24 cellular contexts compared by ENCODE assay signal in genomic region chr19:48239120-48239519, GRCh38. TPM values are rescaled to one million over a fixed set of nuclear protein-coding genes. Genes with fewer than 3 reads are reported as not detected.
"Had no signal": no experiment of that assay in that cellular context is flagged by ENCODE, and none has a peak within 500 bp of the region (broad histone marks: within the 10 kb centered on the region; RNA-seq: fewer than 3 reads in every experiment).

No MANE protein-coding gene starts in this region.

- H3K4me3 Mint-ChIP-seq: activated CD4-positive, alpha-beta T cell treated with anti-CD3 and anti-CD28 coated beads, Interleukin-2, amount 10 ng/mL, durations not matched to agents 7 days and 5 days; activated CD8-positive, alpha-beta memory T cell treated with anti-CD3 and anti-CD28 coated beads, Interleukin-2, amount 10 ng/mL, durations not matched to agents 7 days and 5 days; activated CD8-positive, alpha-beta T cell treated with anti-CD3 and anti-CD28 coated beads, Interleukin-2, amount 10 ng/mL, durations not matched to agents 7 days and 5 days; activated naive CD8-positive, alpha-beta T cell treated with anti-CD3 and anti-CD28 coated beads, Interleukin-2, amount 10 ng/mL, durations not matched to agents 7 days and 5 days; natural killer cell; T-helper 17 cell had no signal

- H3K9me3 ChIP-seq: body of pancreas, esophagus muscularis mucosa, heart right ventricle, left lung, lower lobe of right lung, spleen, upper lobe of left lung had no signal

- H3K27me3 ChIP-seq: body of pancreas, esophagus muscularis mucosa, foreskin keratinocyte, heart right ventricle, left lung, spleen, upper lobe of left lung had no signal

- H3K27ac Mint-ChIP-seq: activated CD4-positive, alpha-beta T cell treated with anti-CD3 and anti-CD28 coated beads, Interleukin-2, amount 10 ng/mL, durations not matched to agents 7 days and 5 days; activated CD8-positive, alpha-beta memory T cell treated with anti-CD3 and anti-CD28 coated beads, Interleukin-2, amount 10 ng/mL, durations not matched to agents 7 days and 5 days; activated CD8-positive, alpha-beta T cell treated with anti-CD3 and anti-CD28 coated beads, Interleukin-2, amount 10 ng/mL, durations not matched to agents 7 days and 5 days; activated naive CD8-positive, alpha-beta T cell treated with anti-CD3 and anti-CD28 coated beads, Interleukin-2, amount 10 ng/mL, durations not matched to agents 7 days and 5 days had no signal

- H3K27me3 Mint-ChIP-seq: activated CD4-positive, alpha-beta T cell treated with anti-CD3 and anti-CD28 coated beads, Interleukin-2, amount 10 ng/mL, durations not matched to agents 7 days and 5 days; activated CD8-positive, alpha-beta memory T cell treated with anti-CD3 and anti-CD28 coated beads, Interleukin-2, amount 10 ng/mL, durations not matched to agents 7 days and 5 days; activated naive CD8-positive, alpha-beta T cell treated with anti-CD3 and anti-CD28 coated beads, Interleukin-2, amount 10 ng/mL, durations not matched to agents 7 days and 5 days; T-helper 17 cell had no signal

- ATAC-seq: activated CD4-positive, CD25-positive, alpha-beta regulatory T cell treated with anti-CD3 and anti-CD28 coated beads, Interleukin-2, amount 50 U/mL, for 24 hours; activated CD8-positive, alpha-beta memory T cell treated with anti-CD3 and anti-CD28 coated beads, Interleukin-2, amount 10 ng/mL, durations not matched to agents 7 days and 5 days; activated CD8-positive, alpha-beta T cell treated with anti-CD3 and anti-CD28 coated beads, Interleukin-2, amount 10 ng/mL, durations not matched to agents 7 days and 5 days; body of pancreas; heart right ventricle; left lung; lower lobe of right lung; natural killer cell; right cardiac atrium; T-helper 17 cell had no signal

- H3K9me3 Mint-ChIP-seq: activated CD4-positive, alpha-beta T cell treated with anti-CD3 and anti-CD28 coated beads, Interleukin-2, amount 10 ng/mL, durations not matched to agents 7 days and 5 days; activated naive CD8-positive, alpha-beta T cell treated with anti-CD3 and anti-CD28 coated beads, Interleukin-2, amount 10 ng/mL, durations not matched to agents 7 days and 5 days; natural killer cell had no signal

- DNase-seq: activated CD4-positive, alpha-beta T cell treated with anti-CD3 and anti-CD28 coated beads, Interleukin-2, amount 10 ng/mL, durations not matched to agents 7 days and 5 days; activated CD8-positive, alpha-beta memory T cell treated with anti-CD3 and anti-CD28 coated beads, Interleukin-2, amount 10 ng/mL, durations not matched to agents 7 days and 5 days; activated CD8-positive, alpha-beta T cell treated with anti-CD3 and anti-CD28 coated beads, Interleukin-2, amount 10 ng/mL, durations not matched to agents 7 days and 5 days; activated gamma-delta T cell treated with Interleukin-2 at 50 U/mL for 16 hours; activated naive CD8-positive, alpha-beta T cell treated with anti-CD3 and anti-CD28 coated beads, Interleukin-2, amount 10 ng/mL, durations not matched to agents 7 days and 5 days; amniotic stem cell; body of pancreas; effector CD4-positive, alpha-beta T cell; heart right ventricle; kidney glomerular epithelial cell; left lung; lower lobe of right lung; mesenchymal stem cell; natural killer cell; right cardiac atrium; spleen; stimulated activated naive CD4-positive, alpha-beta T cell treated with Interleukin-2 at 50 U/mL for 16 hours; T-helper 17 cell; T1000; upper lobe of left lung; WERI-Rb-1 had no signal

- H3K4me3 ChIP-seq: body of pancreas, esophagus muscularis mucosa, heart right ventricle, left lung, lower lobe of right lung, spleen, upper lobe of left lung had no signal

- H3K27ac ChIP-seq: body of pancreas, esophagus muscularis mucosa, foreskin keratinocyte, heart right ventricle, left lung, lower lobe of right lung, spleen, upper lobe of left lung, WERI-Rb-1 had no signal

RNA-seq across cellular contexts. Expression of gene ZNF114, which starts 30.8 kb away (rescaled TPM):
- total RNA-seq: activated CD4-positive, alpha-beta T cell treated with anti-CD3 and anti-CD28 coated beads, Interleukin-2, amount 10 ng/mL, durations not matched to agents 7 days and 5 days; natural killer cell; T-helper 17 cell had no signal
